In the genomic region with DNA sequence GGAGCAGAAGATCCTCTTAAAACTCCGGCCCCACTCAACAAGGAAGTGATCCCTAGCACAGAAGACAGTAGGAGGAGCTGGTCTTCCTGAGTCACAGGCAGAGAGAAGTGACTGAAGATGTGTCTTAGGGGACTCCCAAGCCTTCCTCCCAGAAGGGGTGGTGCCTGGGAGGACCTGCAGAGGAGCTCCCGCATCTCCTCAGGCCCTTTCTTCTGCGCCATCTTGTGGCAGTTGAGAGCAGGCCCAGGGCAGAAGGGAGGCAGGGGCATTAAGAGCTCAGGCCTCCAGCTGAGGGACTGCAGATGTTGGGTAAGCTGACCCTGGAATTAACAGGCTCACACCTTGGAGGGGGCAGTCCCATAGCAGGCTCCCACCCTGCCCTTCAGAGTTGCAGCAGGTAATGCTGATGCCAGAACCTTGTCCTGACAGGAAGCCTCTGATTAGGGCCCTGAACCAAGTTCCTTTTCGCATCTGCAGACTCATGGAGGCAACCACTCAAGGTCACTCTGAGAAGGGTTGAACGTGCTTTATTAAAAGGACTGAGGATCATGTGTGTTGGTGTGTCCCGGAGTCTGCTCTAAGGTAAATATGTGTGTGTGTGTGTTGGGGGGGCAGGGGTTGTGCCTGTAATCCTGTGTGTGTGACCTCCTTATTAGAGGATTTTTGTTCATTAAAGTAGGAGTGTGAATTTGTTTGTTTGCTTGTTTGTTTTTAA, we compare ENCODE assay signal across 8 cellular contexts.
A peak's percentile ranks its signal among the peaks of the same experiment; 100 is the strongest.
DNase-seq lines count a peak whose midpoint lies in the region; ATAC-seq lines count a peak whose summit lies in the region.
"Not testable (repeated sequence)": the region's sequence is repeated elsewhere in the genome, so short reads cannot be mapped to it uniquely, and the experiment has no call there.

No MANE protein-coding gene starts in this region.

- not testable (repeated sequence) for H3K27me3 Mint-ChIP-seq in activated naive CD8-positive, alpha-beta T cell treated with anti-CD3 and anti-CD28 coated beads, Interleukin-2, amount 50 U/mL, for 24 hours

- DNase-seq in DMS53 (lab: John Stamatoyannopoulos, UW) (peak; percentile 36), Kasumi-1 (lab: John Stamatoyannopoulos, UW) (peak; percentile 86), T-helper 22 cell (ENCODE audit: low read depth) (peak; percentile 32), iris pigment epithelial cell (ENCODE audit: low read depth) (peak; percentile 43)
- peak; percentile 69 for DNase-seq in activated naive CD8-positive, alpha-beta T cell treated with anti-CD3 and anti-CD28 coated beads, Interleukin-2, amount 50 U/mL, for 24 hours
- DNase-seq in stimulated activated CD4-positive, alpha-beta T cell treated with anti-CD3 and anti-CD28 coated beads, TNF-alpha, amount 100 ng/mL, for 24 hours (ENCODE audit: low read depth in 3 of 3) = peak in 2 of 3 experiments; percentile 50 to 60

- H3K4me3 Mint-ChIP-seq in activated naive CD8-positive, alpha-beta T cell treated with anti-CD3 and anti-CD28 coated beads, Interleukin-2, amount 50 U/mL, for 24 hours = peak overlapping the region; percentile 88

- H3K9me3 Mint-ChIP-seq in activated naive CD8-positive, alpha-beta T cell treated with anti-CD3 and anti-CD28 coated beads, Interleukin-2, amount 50 U/mL, for 24 hours = not testable (repeated sequence)

- peak overlapping the region; percentile 93 for H3K27ac Mint-ChIP-seq in activated naive CD8-positive, alpha-beta T cell treated with anti-CD3 and anti-CD28 coated beads, Interleukin-2, amount 50 U/mL, for 24 hours

- ATAC-seq in GM19324 (IDR thresholded peaks at IDR 0.05; ENCODE audit: low FRiP score, unreplicated experiment) (peak; percentile 70), HG02870 (IDR thresholded peaks at IDR 0.05; ENCODE audit: unreplicated experiment) (peak; percentile 76)
- peak; percentile 84 for ATAC-seq in activated naive CD8-positive, alpha-beta T cell treated with anti-CD3 and anti-CD28 coated beads, Interleukin-2, amount 50 U/mL, for 24 hours

- peaks cover 57% of the 10 kb centered on the region for H3K4me1 Mint-ChIP-seq in activated naive CD8-positive, alpha-beta T cell treated with anti-CD3 and anti-CD28 coated beads, Interleukin-2, amount 50 U/mL, for 24 hours

- H3K36me3 Mint-ChIP-seq in activated naive CD8-positive, alpha-beta T cell treated with anti-CD3 and anti-CD28 coated beads, Interleukin-2, amount 50 U/mL, for 24 hours (ENCODE audit: low read depth) = not testable (repeated sequence)

Comparison
In these comparisons a context has a peak if more than half of its experiments do, and no peak if none do; other contexts are left out.
1. Peak in every context shown above with its lines: DNase-seq and ATAC-seq.
2. DNase-seq: peak in every context shown above with its lines; median percentile 86 in Kasumi-1; 69 in activated naive CD8-positive, alpha-beta T cell treated with anti-CD3 and anti-CD28 coated beads, Interleukin-2, amount 50 U/mL, for 24 hours; 55 in stimulated activated CD4-positive, alpha-beta T cell treated with anti-CD3 and anti-CD28 coated beads, TNF-alpha, amount 100 ng/mL, for 24 hours; 43 in iris pigment epithelial cell; 36 in DMS53; 32 in T-helper 22 cell.